ENCODE assay signal across 8 cellular contexts in genomic region chr6:4021862-4022715, GRCh38. TPM values are rescaled to one million over a fixed set of nuclear protein-coding genes. Genes with fewer than 3 reads are reported as not detected.
DNase-seq lines count a peak whose midpoint lies in the region; ATAC-seq and TF ChIP-seq lines count a peak whose summit lies in the region.

No MANE protein-coding gene starts in this region.

- peaks cover 0 to 74% (median 48%) of the 10 kb centered on the region in 4 donors for H3K4me1 ChIP-seq in tibial nerve

- no peak for TF ChIP-seq POLR2A in tibial nerve (IDR thresholded peaks at IDR 0.05)

- no peaks in the 10 kb centered on the region for H3K9me3 ChIP-seq in CD4-positive, alpha-beta T cell (ENCODE audit: control insufficient read depth, low read length)
- H3K9me3 ChIP-seq in tibial nerve = no peaks in the 10 kb centered on the region

- no peak for DNase-seq in CD4-positive, alpha-beta T cell
- DNase-seq in Kasumi-1 (lab: John Stamatoyannopoulos, UW) = peak; percentile 22 to 42
- peak; percentile 56 for DNase-seq in left kidney (ENCODE audit: low read depth, low spot score)
- DNase-seq in tibial nerve (ENCODE audit: low spot score in 2 of 2) = no peak
- no peak for DNase-seq in iPS-NIHi7 (ENCODE audit: extremely low spot score)
- DNase-seq in inferior parietal cortex (ENCODE audit: extremely low spot score) = no peak

- H3K27me3 ChIP-seq in CD4-positive, alpha-beta T cell (ENCODE audit: control insufficient read depth, insufficient read depth, low read length) = no peaks in the 10 kb centered on the region
- H3K27me3 ChIP-seq in tibial nerve = no peaks in the 10 kb centered on the region

- H3K4me3 Mint-ChIP-seq in CD4-positive, alpha-beta T cell = peak overlapping the region; percentile 93
- peak overlapping the region; percentile 90 to 97 (median 96) for H3K4me3 Mint-ChIP-seq in brain

- CTCF ChIA-PET in CD4-positive, alpha-beta T cell (lab: Charles Lee) = interaction anchor here (0.8 to 2.8 kb wide), 13 partner anchors 11 to 865 kb away, joined by 3 to 23 read pairs (median 6); partner anchors contain the start of genes FAM50B and TUBB2A

- ATAC-seq in CD4-positive, alpha-beta T cell (ENCODE audit: poor library complexity) = peak; percentile 8
- peak; percentile 3 for ATAC-seq in GM21423 (IDR thresholded peaks at IDR 0.05; ENCODE audit: unreplicated experiment)

- H3K9me3 Mint-ChIP-seq in CD4-positive, alpha-beta T cell = no peaks in the 10 kb centered on the region
- H3K9me3 Mint-ChIP-seq in brain = no peaks in the 10 kb centered on the region

- no peaks in the 10 kb centered on the region for H3K36me3 ChIP-seq in tibial nerve

- H3K27ac Mint-ChIP-seq in CD4-positive, alpha-beta T cell = peak overlapping the region; percentile 96
- peak overlapping the region; percentile 98 to 99 (median 98) for H3K27ac Mint-ChIP-seq in brain

- intact Hi-C loops in CD4-positive, alpha-beta T cell (cut with DNase I, micrococcal nuclease) = loop anchor here (1.0 to 10.0 kb wide), 12 partner anchors 8 to 1255 kb away; partner anchors contain the start of genes ECI2 (in 2 of the 2), BPHL (in 1 of the 2), CDYL (in 1 of the 2) and RIPK1 (in 1 of the 2)

- POLR2A ChIA-PET in CD4-positive, alpha-beta T cell (lab: Charles Lee) = interaction anchor here (0.9 to 2.7 kb wide), 24 partner anchors 9 to 1256 kb away, joined by 3 to 46 read pairs (median 6); partner anchors contain the start of genes BPHL, CDYL, ECI2 and FAM50B

- peaks cover 60% of the 10 kb centered on the region for H3K36me3 Mint-ChIP-seq in CD4-positive, alpha-beta T cell (ENCODE audit: low read depth)
- peaks cover 32% of the 10 kb centered on the region for H3K36me3 Mint-ChIP-seq in brain

- peak overlapping the region; percentile 97 for H3K27ac ChIP-seq in CD4-positive, alpha-beta T cell (ENCODE audit: low read depth, low read length)
- peak overlapping the region; percentile 93 to 99 (median 96) for H3K27ac ChIP-seq in tibial nerve

- 2% methylated on average over 15 of the region's 15 CpGs for WGBS in tibial nerve, 2 donors

- H3K27me3 Mint-ChIP-seq in CD4-positive, alpha-beta T cell = no peaks in the 10 kb centered on the region
- peaks cover 12% of the 10 kb centered on the region for H3K27me3 Mint-ChIP-seq in brain

- H3K4me3 ChIP-seq in tibial nerve = peak overlapping the region; percentile 82 to 98 (median 85)

- TF ChIP-seq CTCF in CD4-positive, alpha-beta T cell (IDR thresholded peaks at IDR 0.05) = no peak
- peak; percentile 0 to 5 for TF ChIP-seq CTCF in brain (conservative IDR thresholded peaks at IDR 0.05)
- no peak for TF ChIP-seq CTCF in tibial nerve (IDR thresholded peaks at IDR 0.05)

- H3K4me1 Mint-ChIP-seq in CD4-positive, alpha-beta T cell (ENCODE audit: low read depth) = peaks cover 79% of the 10 kb centered on the region
- H3K4me1 Mint-ChIP-seq in brain = peaks cover 74% of the 10 kb centered on the region

- TF ChIP-seq EP300 in tibial nerve (IDR thresholded peaks at IDR 0.05) = no peak

RNA-seq across cellular contexts. Expression of gene FAM217A, which starts 56.8 kb away (rescaled TPM):
- not detected for total RNA-seq in CD4-positive, alpha-beta T cell
- polyA plus RNA-seq in brain (ENCODE audit: insufficient read depth, low read depth, low replicate concordance) = not detected
- total RNA-seq in tibial nerve = not detected

Comparison
In these comparisons a context has a peak if more than half of its experiments do, and no peak if none do; other contexts are left out.
1. DNase-seq: peak in Kasumi-1 (2 of 2) and left kidney (single experiment); none in CD4-positive, alpha-beta T cell (0 of 10), tibial nerve (0 of 2), iPS-NIHi7 (single experiment) and inferior parietal cortex (single experiment).
2. CTCF ChIP-seq: peak in brain (2 of 2); none in CD4-positive, alpha-beta T cell (single experiment) and tibial nerve (0 of 5).